Comparison of ENCODE assay signal across 9 cellular contexts in genomic region chr17:83103200-83103937, GRCh38. TPM values are rescaled to one million over a fixed set of nuclear protein-coding genes. Genes with fewer than 3 reads are reported as not detected.
DNase-seq lines count a peak whose midpoint lies in the region; ATAC-seq and TF ChIP-seq lines count a peak whose summit lies in the region.
"Had no signal": no experiment of that assay in that cellular context is flagged by ENCODE, and none has a peak within 500 bp of the region (broad histone marks: within the 10 kb centered on the region; RNA-seq: fewer than 3 reads in every experiment).

No MANE protein-coding gene starts in this region.

- H3K27me3 ChIP-seq in Caco-2 (replicated peaks; ENCODE audit: control insufficient read depth, insufficient read depth, low read length) = no peaks in the 10 kb centered on the region
- H3K27me3 ChIP-seq in HL-60 (ENCODE audit: insufficient read depth, poor library complexity, severe bottlenecking) = peaks cover 27% of the 10 kb centered on the region
- H3K27me3 ChIP-seq in prostate gland (replicated peaks; ENCODE audit: insufficient read depth) = no peaks in the 10 kb centered on the region
- peaks cover 0 to 4% of the 10 kb centered on the region in 2 donors for H3K27me3 ChIP-seq in naive thymus-derived CD4-positive, alpha-beta T cell (ENCODE audit: control insufficient read depth in 2 of 2, insufficient read depth in 2 of 2, low read length in 2 of 2)

- intact Hi-C loops in Caco-2 (cut with micrococcal nuclease; ENCODE audit: unreplicated experiment) = no loop called here
- intact Hi-C loops in activated naive CD4-positive, alpha-beta T cell treated with anti-CD3 and anti-CD28 coated beads for 36 hours (cut with micrococcal nuclease) = no loop called here
- intact Hi-C loops in prostate gland (cut with DNase I) = no loop called here
- intact Hi-C loops in naive thymus-derived CD4-positive, alpha-beta T cell (cut with micrococcal nuclease) = no loop called here

- H3K4me1 ChIP-seq in Caco-2 = peaks cover 21% of the 10 kb centered on the region
- H3K4me1 ChIP-seq in prostate gland (replicated peaks) = peaks cover 8% of the 10 kb centered on the region
- H3K4me1 ChIP-seq in naive thymus-derived CD4-positive, alpha-beta T cell (ENCODE audit: control insufficient read depth in 2 of 2, insufficient read depth in 2 of 2, low read length in 2 of 2) = peaks cover 0 to 7% of the 10 kb centered on the region in 2 donors

- no peak for TF ChIP-seq POLR2A in prostate gland (IDR thresholded peaks at IDR 0.05)

- no peak overlapping the region for H3K27ac ChIP-seq in HL-60 (replicated peaks)
- H3K27ac ChIP-seq in prostate gland = peak overlapping the region in 1 of 2 donors; percentile 53
- no peak overlapping the region for H3K27ac ChIP-seq in naive thymus-derived CD4-positive, alpha-beta T cell (ENCODE audit: low read depth, low read length)

- H3K4me1 Mint-ChIP-seq in Caco-2 (ENCODE audit: low read depth, unreplicated experiment) = no peaks in the 10 kb centered on the region
- H3K4me1 Mint-ChIP-seq in activated naive CD4-positive, alpha-beta T cell treated with anti-CD3 and anti-CD28 coated beads for 36 hours (ENCODE audit: low read depth) = peaks cover 7% of the 10 kb centered on the region
- H3K4me1 Mint-ChIP-seq in naive thymus-derived CD4-positive, alpha-beta T cell = peaks cover 0 to 21% (median 2%) of the 10 kb centered on the region in 7 donors

- 45% methylated on average over 42 of the region's 60 CpGs for WGBS in prostate gland

- no peak overlapping the region for H3K27ac Mint-ChIP-seq in Caco-2 (ENCODE audit: unreplicated experiment)
- no peak overlapping the region for H3K27ac Mint-ChIP-seq in activated naive CD4-positive, alpha-beta T cell treated with anti-CD3 and anti-CD28 coated beads for 36 hours
- H3K27ac Mint-ChIP-seq in naive thymus-derived CD4-positive, alpha-beta T cell = no peak overlapping the region

- no peaks in the 10 kb centered on the region for H3K9me3 Mint-ChIP-seq in Caco-2 (ENCODE audit: unreplicated experiment)
- H3K9me3 Mint-ChIP-seq in activated naive CD4-positive, alpha-beta T cell treated with anti-CD3 and anti-CD28 coated beads for 36 hours = no peaks in the 10 kb centered on the region
- H3K9me3 Mint-ChIP-seq in naive thymus-derived CD4-positive, alpha-beta T cell = no peaks in the 10 kb centered on the region

- TF ChIP-seq CTCF in Caco-2 (IDR thresholded peaks at IDR 0.05; ENCODE audit: insufficient read depth in 1 of 2, low read depth in 1 of 2, low read length in 1 of 2, severe bottlenecking in 1 of 2, unreplicated experiment in 1 of 2) (no peak), HL-60 (IDR thresholded peaks at IDR 0.05; ENCODE audit: insufficient read depth, low read length) (no peak), prostate gland (IDR thresholded peaks at IDR 0.05) (no peak)

- H3K36me3 Mint-ChIP-seq in Caco-2 (ENCODE audit: insufficient read depth, unreplicated experiment) = peaks cover 27% of the 10 kb centered on the region
- no peaks in the 10 kb centered on the region for H3K36me3 Mint-ChIP-seq in activated naive CD4-positive, alpha-beta T cell treated with anti-CD3 and anti-CD28 coated beads for 36 hours (ENCODE audit: low read depth)
- H3K36me3 Mint-ChIP-seq in naive thymus-derived CD4-positive, alpha-beta T cell = no peaks in the 10 kb centered on the region

- no peak for ATAC-seq in naive thymus-derived CD4-positive, alpha-beta T cell
- no peak for ATAC-seq in GM18520 (IDR thresholded peaks at IDR 0.05; ENCODE audit: unreplicated experiment)

- no TSS peak for BruUV-seq in Caco-2 (replicated peaks; lab: Mats Ljungman, UMichigan)

- CTCF ChIA-PET in Caco-2 (lab: Charles Lee) = no interaction called here
- CTCF ChIA-PET in activated naive CD4-positive, alpha-beta T cell treated with anti-CD3 and anti-CD28 coated beads for 36 hours (lab: Charles Lee) = no interaction called here
- CTCF ChIA-PET in naive thymus-derived CD4-positive, alpha-beta T cell (lab: Charles Lee) = no interaction called here

- H3K9me3 ChIP-seq in Caco-2 (no peaks in the 10 kb centered on the region), prostate gland (no peaks in the 10 kb centered on the region)
- H3K9me3 ChIP-seq in naive thymus-derived CD4-positive, alpha-beta T cell (ENCODE audit: control insufficient read depth in 2 of 3, low read length in 3 of 3) = no peaks in the 10 kb centered on the region

- peak; percentile 70 to 81 for DNase-seq in Caco-2
- DNase-seq in HL-60 (ENCODE audit: low read depth in 1 of 2, low spot score in 1 of 2) = no peak
- peak; percentile 37 for DNase-seq in activated naive CD4-positive, alpha-beta T cell treated with anti-CD3 and anti-CD28 coated beads for 36 hours
- DNase-seq in prostate gland (ENCODE audit: low spot score) = peak; percentile 40
- DNase-seq in naive thymus-derived CD4-positive, alpha-beta T cell = no peak
- no peak for DNase-seq in NCI-H146 (lab: John Stamatoyannopoulos, UW)
- DNase-seq in MV-4-11 (lab: John Stamatoyannopoulos, UW) = no peak
- DNase-seq: Karpas-422 had no signal

- peak overlapping the region; percentile 25; the same call in 1 of the 2 replicates for H3K4me3 ChIP-seq in Caco-2 (ENCODE audit: low read depth, low read length)
- peak overlapping the region; percentile 14; the same call in 1 of the 2 replicates for H3K4me3 ChIP-seq in HL-60 (replicated peaks; ENCODE audit: insufficient read depth, low read length)
- H3K4me3 ChIP-seq in prostate gland = no peak overlapping the region
- no peak overlapping the region for H3K4me3 ChIP-seq in naive thymus-derived CD4-positive, alpha-beta T cell (ENCODE audit: low read length)

- H3K27me3 Mint-ChIP-seq in Caco-2 (ENCODE audit: insufficient read depth, unreplicated experiment) = no peaks in the 10 kb centered on the region
- H3K27me3 Mint-ChIP-seq in activated naive CD4-positive, alpha-beta T cell treated with anti-CD3 and anti-CD28 coated beads for 36 hours (ENCODE audit: low read depth) = peaks cover 25% of the 10 kb centered on the region
- peaks cover 4 to 22% (median 15%) of the 10 kb centered on the region in 5 donors for H3K27me3 Mint-ChIP-seq in naive thymus-derived CD4-positive, alpha-beta T cell

- H3K36me3 ChIP-seq in Caco-2 (ENCODE audit: control insufficient read depth, insufficient read depth, low read length) (no peaks in the 10 kb centered on the region), prostate gland (no peaks in the 10 kb centered on the region)
- H3K36me3 ChIP-seq in naive thymus-derived CD4-positive, alpha-beta T cell (ENCODE audit: control insufficient read depth in 2 of 3, insufficient read depth in 3 of 3, low read length in 3 of 3) = no peaks in the 10 kb centered on the region

- POLR2A ChIA-PET in Caco-2 (lab: Charles Lee) = no interaction called here
- POLR2A ChIA-PET in naive thymus-derived CD4-positive, alpha-beta T cell (lab: Charles Lee) = no interaction called here

- H3K4me3 Mint-ChIP-seq in Caco-2 (ENCODE audit: unreplicated experiment) = peak overlapping the region; percentile 65
- H3K4me3 Mint-ChIP-seq in activated naive CD4-positive, alpha-beta T cell treated with anti-CD3 and anti-CD28 coated beads for 36 hours = peak overlapping the region; percentile 12
- peak overlapping the region in 3 of 10 donors; percentile 47 to 62 (median 55) for H3K4me3 Mint-ChIP-seq in naive thymus-derived CD4-positive, alpha-beta T cell

RNA-seq across cellular contexts. Expression of gene METRNL, which starts 24.0 kb away (rescaled TPM):
- total RNA-seq in Caco-2 (2022) (33.8 and 40.9 TPM in 2 replicates), prostate gland (10 to 100 TPM; 22.4 to 59.4 TPM)
- total RNA-seq in activated naive CD4-positive, alpha-beta T cell treated with anti-CD3 and anti-CD28 coated beads for 36 hours = 10 to 100 TPM; 14.4 to 15.2 TPM
- total RNA-seq in naive thymus-derived CD4-positive, alpha-beta T cell = 100 to 1,000 TPM in 1 of 5 experiments, 10 to 100 TPM in 2, 1 to 10 TPM in 2; 1.0 to 147 (median 10.3) TPM
- not detected for polyA plus RNA-seq in naive thymus-derived CD4-positive, alpha-beta T cell

Comparison
In these comparisons a context has a peak if more than half of its experiments do, and no peak if none do; other contexts are left out.
1. DNase-seq: peak in Caco-2 (2 of 2), activated naive CD4-positive, alpha-beta T cell treated with anti-CD3 and anti-CD28 coated beads for 36 hours (single experiment) and prostate gland (single experiment); none in HL-60 (0 of 2), naive thymus-derived CD4-positive, alpha-beta T cell (0 of 9), NCI-H146 (single experiment) and MV-4-11 (single experiment).
2. H3K4me3 ChIP-seq: peak in Caco-2 (single experiment) and HL-60 (single experiment); none in prostate gland (0 of 2) and naive thymus-derived CD4-positive, alpha-beta T cell (single experiment).